ENCODE assay signal across 23 cellular contexts in genomic region chr2:7963787-7964186, GRCh38.
DNase-seq lines count a peak whose midpoint lies in the region; ATAC-seq, FAIRE-seq and TF ChIP-seq lines count a peak whose summit lies in the region.
"Had no signal": no experiment of that assay in that cellular context is flagged by ENCODE, and none has a peak within 500 bp of the region (broad histone marks: within the 10 kb centered on the region; RNA-seq: fewer than 3 reads in every experiment).

No MANE protein-coding gene starts in this region.

- H3K9me3 Mint-ChIP-seq in stimulated activated effector memory CD8-positive, alpha-beta T cell treated with anti-CD3 and anti-CD28 coated beads, Interleukin-12 subunit alpha, Interleukin-12 subunit beta, amount 100 ng/mL, for 72 hours, result no peaks in the 10 kb centered on the region
- H3K9me3 Mint-ChIP-seq: CD4-positive, CD25-positive, alpha-beta regulatory T cell; CD8-positive, alpha-beta memory T cell had no signal

- TF ChIP-seq CTCF in bronchial epithelial cell (IDR thresholded peaks at IDR 0.05; ENCODE audit: insufficient read depth, low read length, severe bottlenecking), result no peak

- H3K36me3 ChIP-seq in MG63 (no peaks in the 10 kb centered on the region), bronchial epithelial cell (ENCODE audit: control insufficient read depth, insufficient read depth, low read length) (no peaks in the 10 kb centered on the region)
- H3K36me3 ChIP-seq: BE2C, HAP-1 had no signal

- H3K4me3 Mint-ChIP-seq in stimulated activated effector memory CD8-positive, alpha-beta T cell treated with anti-CD3 and anti-CD28 coated beads, Interleukin-12 subunit alpha, Interleukin-12 subunit beta, amount 100 ng/mL, for 72 hours, result no peak overlapping the region
- H3K4me3 Mint-ChIP-seq: CD4-positive, CD25-positive, alpha-beta regulatory T cell; CD8-positive, alpha-beta memory T cell had no signal

- H3K9me3 ChIP-seq in MG63, result no peaks in the 10 kb centered on the region
- H3K9me3 ChIP-seq: BE2C, HAP-1 had no signal

- ATAC-seq in stimulated activated effector memory CD8-positive, alpha-beta T cell treated with anti-CD3 and anti-CD28 coated beads, Interleukin-12 subunit alpha, Interleukin-12 subunit beta, amount 100 ng/mL, for 72 hours, result no peak
- ATAC-seq: K562 had no signal

- H3K27me3 ChIP-seq in MG63 (no peaks in the 10 kb centered on the region), bronchial epithelial cell (ENCODE audit: control insufficient read depth, insufficient read depth, low read length) (no peaks in the 10 kb centered on the region)
- H3K27me3 ChIP-seq: BE2C had no signal

- peak overlapping the region; percentile 16 for H3K27ac Mint-ChIP-seq in stimulated activated effector memory CD8-positive, alpha-beta T cell treated with anti-CD3 and anti-CD28 coated beads, Interleukin-12 subunit alpha, Interleukin-12 subunit beta, amount 100 ng/mL, for 72 hours
- H3K27ac Mint-ChIP-seq: CD4-positive, CD25-positive, alpha-beta regulatory T cell; CD8-positive, alpha-beta memory T cell had no signal

- H3K4me1 Mint-ChIP-seq in stimulated activated effector memory CD8-positive, alpha-beta T cell treated with anti-CD3 and anti-CD28 coated beads, Interleukin-12 subunit alpha, Interleukin-12 subunit beta, amount 100 ng/mL, for 72 hours, result no peaks in the 10 kb centered on the region
- H3K4me1 Mint-ChIP-seq: CD4-positive, CD25-positive, alpha-beta regulatory T cell; CD8-positive, alpha-beta memory T cell had no signal

- DNase-seq in MG63 (peak; percentile 1), bronchial epithelial cell (ENCODE audit: low read depth) (peak; percentile 20), fibroblast of peridontal ligament (ENCODE audit: extremely low read depth) (peak; percentile 18), GF-D8 (lab: John Stamatoyannopoulos, UW) (no peak), NCI-H1105 treated with DMSO at 0.1 percent for 48 hours (lab: John Stamatoyannopoulos, UW) (no peak), DMS 273 treated with DMSO at 0.1 percent for 48 hours (lab: John Stamatoyannopoulos, UW) (no peak)
- DNase-seq in stimulated activated effector memory CD8-positive, alpha-beta T cell treated with anti-CD3 and anti-CD28 coated beads, Interleukin-12 subunit alpha, Interleukin-12 subunit beta, amount 100 ng/mL, for 72 hours (ENCODE audit: low spot score in 2 of 2), result no peak
- DNase-seq: ACHN; BE2C; C1 segment of cervical spinal cord; CD4-positive, CD25-positive, alpha-beta regulatory T cell; CD8-positive, alpha-beta memory T cell; COR-L47; DMS153; DND-41; EL; IMR-90 had no signal

- H3K36me3 Mint-ChIP-seq in stimulated activated effector memory CD8-positive, alpha-beta T cell treated with anti-CD3 and anti-CD28 coated beads, Interleukin-12 subunit alpha, Interleukin-12 subunit beta, amount 100 ng/mL, for 72 hours, result no peaks in the 10 kb centered on the region
- H3K36me3 Mint-ChIP-seq: CD4-positive, CD25-positive, alpha-beta regulatory T cell had no signal

- no peak overlapping the region for H3K4me3 ChIP-seq in MG63
- H3K4me3 ChIP-seq in bronchial epithelial cell (ENCODE audit: low read depth, low read length), result no peak overlapping the region
- H3K4me3 ChIP-seq: HAP-1, K562 had no signal

- no peak for FAIRE-seq in bronchial epithelial cell (lab: Jason Lieb, UNC)
- FAIRE-seq: A204.1, D721Med, GM12891, GM19239, K562 had no signal

Comparison
In these comparisons a context has a peak if more than half of its experiments do, and no peak if none do; other contexts are left out.
1. DNase-seq: peak in MG63 (single experiment), bronchial epithelial cell (single experiment) and fibroblast of peridontal ligament (single experiment); none in stimulated activated effector memory CD8-positive, alpha-beta T cell treated with anti-CD3 and anti-CD28 coated beads, Interleukin-12 subunit alpha, Interleukin-12 subunit beta, amount 100 ng/mL, for 72 hours (0 of 2), GF-D8 (single experiment), NCI-H1105 treated with DMSO at 0.1 percent for 48 hours (single experiment) and DMS 273 treated with DMSO at 0.1 percent for 48 hours (single experiment).